ENCODE assay signal across 23 cellular contexts in genomic region chr11:63641727-63642126, GRCh38. TPM values are rescaled to one million over a fixed set of nuclear protein-coding genes. Genes with fewer than 3 reads are reported as not detected.
DNase-seq lines count a peak whose midpoint lies in the region; ATAC-seq, FAIRE-seq and TF ChIP-seq lines count a peak whose summit lies in the region.
"Had no signal": no experiment of that assay in that cellular context is flagged by ENCODE, and none has a peak within 500 bp of the region (broad histone marks: within the 10 kb centered on the region; RNA-seq: fewer than 3 reads in every experiment).

No MANE protein-coding gene starts in this region.

- H3K9me3 Mint-ChIP-seq in endodermal cell, result no peaks in the 10 kb centered on the region
- H3K9me3 Mint-ChIP-seq: mesothelial cell of epicardium, T-cell had no signal

- H3K4me3 Mint-ChIP-seq in endodermal cell, result no peak overlapping the region
- H3K4me3 Mint-ChIP-seq: mesothelial cell of epicardium, T-cell had no signal

- peak; percentile 35 for DNase-seq in HCEC 1CT
- DNase-seq in bronchial epithelial cell (ENCODE audit: low read depth), result no peak
- DNase-seq in left lung, result no peak
- no peak for DNase-seq in G401 (ENCODE audit: low spot score)
- no peak for DNase-seq in endodermal cell
- no peak for DNase-seq in occipital lobe (lab: John Stamatoyannopoulos, UW)
- DNase-seq in NOMO-1 treated with dmso at 0.1 percent for 144 hours (lab: John Stamatoyannopoulos, UW; ENCODE audit: unreplicated experiment), result no peak
- DNase-seq: activated CD4-positive, CD25-positive, alpha-beta regulatory T cell treated with anti-CD3 and anti-CD28 coated beads, Interleukin-2, amount 50 U/mL, for 72 hours; activated T-cell treated with anti-CD3 and anti-CD28 coated beads for 4 hours; adrenal gland; dorsolateral prefrontal cortex; Kasumi-1; NCI-H1694 treated with DMSO at 0.1 percent for 48 hours; nucleus accumbens; spleen; substantia nigra; T-cell had no signal

- H3K79me2 ChIP-seq in ACC112 (ENCODE audit: control insufficient read depth, insufficient read depth, low read length, unreplicated experiment), result peaks cover 9% of the 10 kb centered on the region

- H3K9me3 ChIP-seq in left lung (no peaks in the 10 kb centered on the region), endodermal cell (ENCODE audit: control insufficient read depth, low read length) (no peaks in the 10 kb centered on the region)
- H3K9me3 ChIP-seq: adrenal gland; BLaER1 treated with 17β-estradiol and CSF1 and Interleukin-3, amounts not matched to agents 10 nM and 100 nM; gastroesophageal sphincter; HAP-1; spleen had no signal

- H3K27me3 Mint-ChIP-seq in endodermal cell (ENCODE audit: insufficient read depth), result no peaks in the 10 kb centered on the region
- H3K27me3 Mint-ChIP-seq: T-cell had no signal

- no peak overlapping the region for H3K27ac Mint-ChIP-seq in endodermal cell
- H3K27ac Mint-ChIP-seq: mesothelial cell of epicardium, T-cell had no signal

- intact Hi-C loops in left lung (cut with DNase I), result loop anchor here in 1 of 2 donors (10.0 kb wide), 1 partner anchor 93 kb away; no protein-coding TSS in a partner anchor

- H3K36me3 Mint-ChIP-seq in endodermal cell (ENCODE audit: low read depth), result peaks cover 64% of the 10 kb centered on the region

- peaks cover 34% of the 10 kb centered on the region for H3K36me3 ChIP-seq in ACC112 (ENCODE audit: insufficient read depth, low read length)
- H3K36me3 ChIP-seq in bronchial epithelial cell (ENCODE audit: control insufficient read depth, insufficient read depth, low read length), result peaks cover 13% of the 10 kb centered on the region
- H3K36me3 ChIP-seq in left lung, result peaks cover 9 to 85% of the 10 kb centered on the region in 2 donors
- peaks cover 71% of the 10 kb centered on the region for H3K36me3 ChIP-seq in endodermal cell (ENCODE audit: control insufficient read depth, insufficient read depth, low read length)

- H3K4me1 Mint-ChIP-seq in endodermal cell, result peaks cover 13% of the 10 kb centered on the region
- H3K4me1 Mint-ChIP-seq: mesothelial cell of epicardium had no signal

- peak overlapping the region; percentile 33; the same call in 1 of the 2 replicates for H3K27ac ChIP-seq in ACC112 (ENCODE audit: low read depth, low read length)
- H3K27ac ChIP-seq in left lung, result no peak overlapping the region
- H3K27ac ChIP-seq in endodermal cell (ENCODE audit: low read depth, low read length), result no peak overlapping the region
- H3K27ac ChIP-seq: adrenal gland; BLaER1 treated with 17β-estradiol and CSF1 and Interleukin-3, amounts not matched to agents 10 nM and 100 nM had no signal

- peak; percentile 50 for ATAC-seq in left lung
- ATAC-seq: gastroesophageal sphincter, T-cell had no signal

- peak; percentile 11 for TF ChIP-seq CTCF in bronchial epithelial cell (IDR thresholded peaks at IDR 0.05; ENCODE audit: insufficient read depth, low read length, severe bottlenecking)
- no peak for TF ChIP-seq CTCF in left lung (IDR thresholded peaks at IDR 0.05)
- TF ChIP-seq CTCF in endodermal cell (conservative IDR thresholded peaks at IDR 0.05), result no peak

- H3K4me3 ChIP-seq in ACC112 (ENCODE audit: low read depth, low read length) (0 out of 2 replicates have a peak overlapping the region, but pooled peaks have one; percentile 12), bronchial epithelial cell (ENCODE audit: low read depth, low read length) (no peak overlapping the region), left lung (no peak overlapping the region), endodermal cell (ENCODE audit: low read length) (no peak overlapping the region)
- H3K4me3 ChIP-seq: adrenal gland; BLaER1 treated with 17β-estradiol and CSF1 and Interleukin-3, amounts not matched to agents 10 nM and 100 nM; dorsolateral prefrontal cortex; gastroesophageal sphincter; HAP-1; spleen had no signal

- in situ Hi-C loops in G401 (cut with HindIII; ENCODE audit: low sequenced_read_pairs), result no loop called here

- H3K9ac ChIP-seq in endodermal cell (ENCODE audit: extremely low read depth, low read length, poor library complexity, severe bottlenecking), result no peak overlapping the region
- H3K9ac ChIP-seq: BLaER1 treated with 17β-estradiol and CSF1 and Interleukin-3, amounts not matched to agents 10 nM and 100 nM had no signal

- H3K27me3 ChIP-seq in ACC112 (ENCODE audit: insufficient read depth, low read length), result no peaks in the 10 kb centered on the region
- H3K27me3 ChIP-seq in bronchial epithelial cell (ENCODE audit: control insufficient read depth, insufficient read depth, low read length), result no peaks in the 10 kb centered on the region
- H3K27me3 ChIP-seq in left lung, result no peaks in the 10 kb centered on the region
- H3K27me3 ChIP-seq in endodermal cell (ENCODE audit: control insufficient read depth, insufficient read depth, low read length, poor library complexity, severe bottlenecking), result no peaks in the 10 kb centered on the region
- H3K27me3 ChIP-seq: adrenal gland; BLaER1 treated with 17β-estradiol and CSF1 and Interleukin-3, amounts not matched to agents 10 nM and 100 nM; dorsolateral prefrontal cortex; gastroesophageal sphincter; spleen had no signal

- no peak for FAIRE-seq in bronchial epithelial cell (lab: Jason Lieb, UNC)
- FAIRE-seq: RCC 7860 had no signal

- H2AFZ ChIP-seq in ACC112 (ENCODE audit: low read length, unreplicated experiment), result no peak overlapping the region

- H3K4me1 ChIP-seq in ACC112 (ENCODE audit: control insufficient read depth, insufficient read depth, low read length, unreplicated experiment) (no peaks in the 10 kb centered on the region), left lung (no peaks in the 10 kb centered on the region), endodermal cell (ENCODE audit: control insufficient read depth, insufficient read depth, low read length) (peaks cover 6% of the 10 kb centered on the region)
- H3K4me1 ChIP-seq: adrenal gland; BLaER1 treated with 17β-estradiol and CSF1 and Interleukin-3, amounts not matched to agents 10 nM and 100 nM had no signal

RNA-seq across cellular contexts. Expression of gene PLAAT3, which starts 27.5 kb away (rescaled TPM):
- total RNA-seq in bronchial epithelial cell, result 0.51 and 2.1 TPM in 2 replicates
- total RNA-seq in left lung, result 10 to 100 TPM; 74.2 to 86.4 TPM
- 19.6 and 26.9 TPM in 2 replicates for total RNA-seq in G401 (2014; rRNA removed; shearing (Covaris generic))
- 10 to 100 TPM; 33.5 to 45.9 TPM for total RNA-seq in endodermal cell
- polyA plus RNA-seq in endodermal cell (2013, experiment 1 of 2), result 16.2 TPM
- 8.3 TPM for polyA plus RNA-seq in endodermal cell (2013, experiment 2 of 2)
- 4.7 TPM for total RNA-seq in occipital lobe

RNA-seq across cellular contexts. Expression of gene ATL3, which starts 29.4 kb away (rescaled TPM):
- total RNA-seq in bronchial epithelial cell, result 63.7 and 81.0 TPM in 2 replicates
- 10 to 100 TPM; 76.1 to 98.2 TPM for total RNA-seq in left lung
- total RNA-seq in G401 (2014; rRNA removed; shearing (Covaris generic)), result 26.0 and 40.0 TPM in 2 replicates
- 10 to 100 TPM; 33.8 to 38.0 TPM for total RNA-seq in endodermal cell
- polyA plus RNA-seq in endodermal cell (2013, experiment 1 of 2), result 10.3 TPM
- 10.8 TPM for polyA plus RNA-seq in endodermal cell (2013, experiment 2 of 2)
- total RNA-seq in occipital lobe, result 26.0 TPM

RNA-seq across cellular contexts. Expression of gene RTN3, which starts 39.6 kb away (rescaled TPM):
- total RNA-seq in bronchial epithelial cell, result 29.0 and 38.5 TPM in 2 replicates
- total RNA-seq in left lung, result 100 to 1,000 TPM; 121 to 145 TPM
- total RNA-seq in G401 (2014; rRNA removed; shearing (Covaris generic)), result 78.3 and 80.5 TPM in 2 replicates
- 100 to 1,000 TPM; 128 to 160 TPM for total RNA-seq in endodermal cell
- polyA plus RNA-seq in endodermal cell (2013, experiment 1 of 2), result 247 TPM
- polyA plus RNA-seq in endodermal cell (2013, experiment 2 of 2), result 213 TPM
- 207 TPM for total RNA-seq in occipital lobe
